ENCODE assay signal across 20 cellular contexts in genomic region chr4:152525878-152526277, GRCh38. TPM values are rescaled to one million over a fixed set of nuclear protein-coding genes. Genes with fewer than 3 reads are reported as not detected.
DNase-seq lines count a peak whose midpoint lies in the region; ATAC-seq, FAIRE-seq and TF ChIP-seq lines count a peak whose summit lies in the region.
"Had no signal": no experiment of that assay in that cellular context is flagged by ENCODE, and none has a peak within 500 bp of the region (broad histone marks: within the 10 kb centered on the region; RNA-seq: fewer than 3 reads in every experiment).

No MANE protein-coding gene starts in this region.

- H3K4me2 ChIP-seq in astrocyte (ENCODE audit: low read length) = peak overlapping the region; percentile 14

- FAIRE-seq in GM18507 (lab: Jason Lieb, UNC) = peak; percentile 81
- peak; percentile 78 for FAIRE-seq in astrocyte (lab: Jason Lieb, UNC)

- no peaks in the 10 kb centered on the region for H3K36me3 ChIP-seq in astrocyte (ENCODE audit: insufficient read depth, low read length)
- H3K36me3 ChIP-seq: Peyer's patch had no signal

- H3K36me3 Mint-ChIP-seq in astrocyte (ENCODE audit: low read depth, unreplicated experiment) = no peaks in the 10 kb centered on the region

- H4K20me1 ChIP-seq in astrocyte (ENCODE audit: insufficient read depth, low read length) = peaks cover 73% of the 10 kb centered on the region

- no peak overlapping the region for H2AFZ ChIP-seq in astrocyte (ENCODE audit: low read depth, low read length)

- no peak overlapping the region for H3K4me3 Mint-ChIP-seq in astrocyte (ENCODE audit: unreplicated experiment)
- H3K4me3 Mint-ChIP-seq: activated CD4-positive, alpha-beta T cell treated with anti-CD3 and anti-CD28 coated beads for 36 hours had no signal

- no peaks in the 10 kb centered on the region for H3K4me1 ChIP-seq in astrocyte (ENCODE audit: insufficient read depth, low read length)
- H3K4me1 ChIP-seq: Peyer's patch had no signal

- no peak overlapping the region for H3K9ac ChIP-seq in astrocyte (ENCODE audit: low read length)

- peak; percentile 54 for ATAC-seq in GM19351 (IDR thresholded peaks at IDR 0.05; ENCODE audit: unreplicated experiment)
- ATAC-seq in HG02973 (IDR thresholded peaks at IDR 0.05; ENCODE audit: unreplicated experiment) = peak; percentile 47
- ATAC-seq in HG03175 (IDR thresholded peaks at IDR 0.05; ENCODE audit: unreplicated experiment) = no peak
- ATAC-seq: activated CD4-positive, alpha-beta T cell treated with anti-CD3 and anti-CD28 coated beads for 36 hours had no signal

- no peak for TF ChIP-seq POLR2A in lower leg skin (IDR thresholded peaks at IDR 0.05)

- H3K27ac ChIP-seq in astrocyte (ENCODE audit: low read depth, low read length) = no peak overlapping the region
- H3K27ac ChIP-seq: dorsolateral prefrontal cortex, Peyer's patch, skin epidermis had no signal

- no peaks in the 10 kb centered on the region for H3K27me3 Mint-ChIP-seq in astrocyte (ENCODE audit: low read depth, unreplicated experiment)
- H3K27me3 Mint-ChIP-seq: activated CD4-positive, alpha-beta T cell treated with anti-CD3 and anti-CD28 coated beads for 36 hours had no signal

- TF ChIP-seq CTCF in astrocyte (IDR thresholded peaks at IDR 0.05; ENCODE audit: insufficient read depth, low read depth, low read length) = no peak
- TF ChIP-seq CTCF in GM20000 (IDR thresholded peaks at IDR 0.05; ENCODE audit: extremely low read depth, missing control alignments) = no peak
- TF ChIP-seq CTCF in lower leg skin (IDR thresholded peaks at IDR 0.05) = no peak

- peaks cover 90% of the 10 kb centered on the region for H3K79me2 ChIP-seq in astrocyte (ENCODE audit: insufficient read depth, low read length)

- intact Hi-C loops in lower leg skin (cut with DNase I; ENCODE audit: low total_unique reads) = no loop called here

- DNase-seq in GM18507 (ENCODE audit: extremely low spot score, insufficient read length, low read depth) = no peak
- DNase-seq in astrocyte (ENCODE audit: low read depth) = peak; percentile 53
- no peak for DNase-seq in GM20000 (ENCODE audit: low spot score)
- DNase-seq in lower leg skin (ENCODE audit: low spot score in 2 of 2) = no peak
- DNase-seq in NCI-H2107 (lab: John Stamatoyannopoulos, UW) = no peak
- DNase-seq: activated CD4-positive, alpha-beta T cell treated with anti-CD3 and anti-CD28 coated beads for 36 hours; activated T-cell treated with anti-CD3 and anti-CD28 coated beads, Interleukin-2, amount 50 U/mL, for 48 hours; aorta; BE2C; DMS53; dorsolateral prefrontal cortex; NCI-H1092; NCI-H446 treated with DMSO at 0.1 percent for 48 hours; nucleus accumbens; Peyer's patch; T-helper 1 cell had no signal

- H3K4me1 Mint-ChIP-seq in astrocyte (ENCODE audit: low read depth, unreplicated experiment) = peaks cover 8% of the 10 kb centered on the region

- H3K27me3 ChIP-seq in astrocyte (ENCODE audit: insufficient read depth, low read length) = no peaks in the 10 kb centered on the region
- H3K27me3 ChIP-seq: BE2C, dorsolateral prefrontal cortex, Peyer's patch had no signal

- no peak overlapping the region for H3K27ac Mint-ChIP-seq in astrocyte (ENCODE audit: unreplicated experiment)
- H3K27ac Mint-ChIP-seq: activated CD4-positive, alpha-beta T cell treated with anti-CD3 and anti-CD28 coated beads for 36 hours had no signal

- 79 to 82% methylated on average over 4 of the region's 4 CpGs for WGBS in lower leg skin, 2 donors

- no peaks in the 10 kb centered on the region for H3K9me3 Mint-ChIP-seq in astrocyte (ENCODE audit: unreplicated experiment)

- H3K9me3 ChIP-seq in astrocyte (ENCODE audit: insufficient read depth, low read depth, low read length) = no peaks in the 10 kb centered on the region
- H3K9me3 ChIP-seq: BE2C, Peyer's patch had no signal

- H3K4me3 ChIP-seq in astrocyte (ENCODE audit: insufficient read depth, low read depth, low read length) = no peak overlapping the region
- no peak overlapping the region for H3K4me3 ChIP-seq in lower leg skin (ENCODE audit: low read depth, poor library complexity, severe bottlenecking)
- H3K4me3 ChIP-seq: dorsolateral prefrontal cortex, Peyer's patch, skin epidermis had no signal

RNA-seq across cellular contexts. Expression of gene FBXW7, which starts 10.0 kb away (rescaled TPM):
- total RNA-seq in astrocyte (34.7 and 42.5 TPM in 2 replicates), lower leg skin (100 to 1,000 TPM in 3 of 4 donors, 10 to 100 TPM in 1; 76.4 to 199 (median 103) TPM)
